ENCODE assay signal across 9 cellular contexts in the genomic region with DNA sequence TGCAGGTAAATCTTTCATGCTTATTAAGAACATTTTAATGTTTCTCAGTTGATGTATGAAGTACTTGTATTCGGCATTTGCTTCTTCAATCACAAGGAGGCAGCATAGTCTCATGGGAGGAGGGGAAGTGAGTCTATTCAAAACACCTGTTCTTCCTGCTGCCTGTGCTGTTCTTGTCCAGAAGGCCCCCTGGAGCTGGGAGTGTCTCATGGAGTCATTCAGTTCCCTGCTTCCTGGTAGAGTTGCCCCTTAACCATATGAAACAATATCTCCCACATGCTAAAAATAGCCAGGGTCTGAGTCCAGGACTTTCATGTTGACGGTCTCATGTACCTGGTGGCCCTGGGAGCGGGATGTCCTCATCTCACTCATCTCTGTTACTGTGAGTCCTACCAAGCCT. TPM values are rescaled to one million over a fixed set of nuclear protein-coding genes. Genes with fewer than 3 reads are reported as not detected.
A peak's percentile ranks its signal among the peaks of the same experiment; 100 is the strongest.
DNase-seq lines count a peak whose midpoint lies in the region; ATAC-seq and TF ChIP-seq lines count a peak whose summit lies in the region.
"Had no signal": no experiment of that assay in that cellular context is flagged by ENCODE, and none has a peak within 500 bp of the region (broad histone marks: within the 10 kb centered on the region; RNA-seq: fewer than 3 reads in every experiment).

No MANE protein-coding gene starts in this region.

- no peaks in the 10 kb centered on the region for H3K36me3 ChIP-seq in psoas muscle (ENCODE audit: insufficient read depth in 1 of 2, low read depth in 1 of 2)

- peak; percentile 84 for DNase-seq in DMS79 (lab: John Stamatoyannopoulos, UW)
- DNase-seq in NCI-H82 treated with DMSO at 0.1 percent for 48 hours (lab: John Stamatoyannopoulos, UW; ENCODE audit: unreplicated experiment): peak; percentile 70
- DNase-seq in dorsolateral prefrontal cortex: no peak
- peak; percentile 41 to 82 for DNase-seq in psoas muscle
- DNase-seq in inferior parietal cortex (ENCODE audit: extremely low spot score): no peak
- DNase-seq: left cardiac atrium had no signal

- H3K27ac ChIP-seq in dorsolateral prefrontal cortex (no peak overlapping the region), psoas muscle (peak overlapping the region; percentile 81)

- H3K9me3 ChIP-seq in psoas muscle: no peaks in the 10 kb centered on the region

- H3K4me1 ChIP-seq in psoas muscle: peaks cover 22% of the 10 kb centered on the region

- ATAC-seq in HG02981 (IDR thresholded peaks at IDR 0.05; ENCODE audit: unreplicated experiment) (peak; percentile 51), psoas muscle (peak; percentile 89 to 94 (median 90)), HG03139 (IDR thresholded peaks at IDR 0.05; ENCODE audit: unreplicated experiment) (no peak), GM19328 (IDR thresholded peaks at IDR 0.05; ENCODE audit: unreplicated experiment) (no peak)

- no peaks in the 10 kb centered on the region for H3K27me3 ChIP-seq in dorsolateral prefrontal cortex
- H3K27me3 ChIP-seq in psoas muscle (ENCODE audit: insufficient read depth in 3 of 3, low read length in 2 of 3): no peaks in the 10 kb centered on the region

- H3K4me3 ChIP-seq in dorsolateral prefrontal cortex: no peak overlapping the region
- no peak overlapping the region for H3K4me3 ChIP-seq in psoas muscle

- 14 to 29% (median 21%) methylated on average over 3 of the region's 3 CpGs for WGBS in psoas muscle, 3 donors

- TF ChIP-seq CTCF in dorsolateral prefrontal cortex (IDR thresholded peaks at IDR 0.05 in 54 of 56, conservative IDR thresholded peaks at IDR 0.05 in 2 of 56; ENCODE audit: low read depth in 1 of 56, partially characterized antibody in 56 of 56) (peak in 45 of 56 donors; percentile 8 to 58 (median 38)), psoas muscle (IDR thresholded peaks at IDR 0.05) (peak; percentile 65)

- intact Hi-C loops in dorsolateral prefrontal cortex (cut with DNase I) (loop anchor here in 1 of 2 donors (5.0 kb wide), 1 partner anchor 294 kb away; no protein-coding TSS in a partner anchor), psoas muscle (cut with DNase I) (loop anchor here in 1 of 2 donors (5.0 kb wide), 1 partner anchor 294 kb away; no protein-coding TSS in a partner anchor)

RNA-seq across cellular contexts. Expression of a gene that starts 15.5 kb away (rescaled TPM):
- total RNA-seq in dorsolateral prefrontal cortex (10 to 100 TPM; 25.2 to 68.8 (median 47.3) TPM), psoas muscle (100 to 1,000 TPM in 1 of 4 donors, 10 to 100 TPM in 3; 52.3 to 152 (median 91.5) TPM)
- 10 to 100 TPM; 45.0 to 81.9 (median 70.6) TPM for polyA plus RNA-seq in psoas muscle

RNA-seq across cellular contexts. Expression of a gene that starts 25.1 kb away (rescaled TPM):
- total RNA-seq in dorsolateral prefrontal cortex (1,000 to 10,000 TPM in 1 of 120 experiments, 100 to 1,000 TPM in 119; 145 to 1,164 (median 402) TPM), psoas muscle (100 to 1,000 TPM; 265 to 468 (median 389) TPM)
- 100 to 1,000 TPM; 304 to 629 (median 370) TPM for polyA plus RNA-seq in psoas muscle

Comparison
In these comparisons a context has a peak if more than half of its experiments do, and no peak if none do; other contexts are left out.
1. DNase-seq: peak in DMS79 (single experiment), NCI-H82 treated with DMSO at 0.1 percent for 48 hours (single experiment) and psoas muscle (2 of 2); none in dorsolateral prefrontal cortex (0 of 10) and inferior parietal cortex (single experiment).
2. ATAC-seq: peak in HG02981 (single experiment) and psoas muscle (4 of 4); none in HG03139 (single experiment) and GM19328 (single experiment).